In genomic region chr19:37370880-37371661, GRCh38 we compare ENCODE assay signal across 8 cellular contexts. TPM values are rescaled to one million over a fixed set of nuclear protein-coding genes. Genes with fewer than 3 reads are reported as not detected.
DNase-seq lines count a peak whose midpoint lies in the region; ATAC-seq and TF ChIP-seq lines count a peak whose summit lies in the region.

Gene ZNF527, plus strand, starts transcription at chr19:37371099. Its CDS starts 3,100 bp downstream, at chr19:37374199.

- peak within 1 kb of the TSS; percentile 72 for H3K4me3 ChIP-seq in GM23338

- peaks cover 22% of the 10 kb centered on the region for H3K9me3 Mint-ChIP-seq in GM23338
- H3K9me3 Mint-ChIP-seq in naive thymus-derived CD8-positive, alpha-beta T cell, result peaks cover 0 to 18% (median 4%) of the 10 kb centered on the region in 9 donors
- peaks cover 6 to 10% of the 10 kb centered on the region in 2 donors for H3K9me3 Mint-ChIP-seq in stimulated activated naive B cell treated with anti-CD40 and anti-IgM and Interleukin-4, amounts not matched to agents 10 μg/mL and 1 μg/mL and 100 μg/mL, for 72 hours

- peaks cover 6% of the 10 kb centered on the region for H3K27me3 Mint-ChIP-seq in GM23338 (ENCODE audit: insufficient read depth, low read depth, poor library complexity)
- no peaks in the 10 kb centered on the region for H3K27me3 Mint-ChIP-seq in naive thymus-derived CD8-positive, alpha-beta T cell
- no peaks in the 10 kb centered on the region for H3K27me3 Mint-ChIP-seq in stimulated activated naive B cell treated with anti-CD40 and anti-IgM and Interleukin-4, amounts not matched to agents 10 μg/mL and 1 μg/mL and 100 μg/mL, for 72 hours

- H3K36me3 Mint-ChIP-seq in GM23338 (ENCODE audit: low read depth), result peaks cover 12% of the 10 kb centered on the region
- H3K36me3 Mint-ChIP-seq in naive thymus-derived CD8-positive, alpha-beta T cell, result peaks cover 0 to 8% (median 0%) of the 10 kb centered on the region in 3 donors
- peaks cover 16 to 19% of the 10 kb centered on the region in 2 donors for H3K36me3 Mint-ChIP-seq in stimulated activated naive B cell treated with anti-CD40 and anti-IgM and Interleukin-4, amounts not matched to agents 10 μg/mL and 1 μg/mL and 100 μg/mL, for 72 hours

- no peaks in the 10 kb centered on the region for H3K79me2 ChIP-seq in GM23338 (replicated peaks; ENCODE audit: insufficient read depth)

- peak within 1 kb of the TSS; percentile 99 for H2AFZ ChIP-seq in GM23338

- peak within 1 kb of the TSS; percentile 90 for H3K4me2 ChIP-seq in GM23338

- peak; percentile 99 for ATAC-seq in GM23338
- ATAC-seq in naive thymus-derived CD8-positive, alpha-beta T cell, result peak; percentile 95 to 96
- ATAC-seq in stimulated activated naive B cell treated with anti-CD40 and anti-IgM and Interleukin-4, amounts not matched to agents 10 μg/mL and 1 μg/mL and 100 μg/mL, for 72 hours (replicated peaks), result peak; percentile 98 to 99

- H3K9me2 ChIP-seq in GM23338 (ENCODE audit: insufficient read depth), result no peaks in the 10 kb centered on the region

- H3F3A ChIP-seq in GM23338 (replicated peaks; ENCODE audit: low read depth), result no peaks in the 10 kb centered on the region

- DNase-seq in EH (ENCODE audit: low read depth), result peak; percentile 96
- DNase-seq in GM23338 (ENCODE audit: low spot score), result peak; percentile 98
- peak; percentile 96 for DNase-seq in Kasumi-1 (lab: John Stamatoyannopoulos, UW)
- DNase-seq in RPMI7951 (ENCODE audit: low read depth), result peak; percentile 97
- DNase-seq in activated T-helper 9 cell treated with anti-CD3 and anti-CD28 coated beads, Interleukin-2, amount 50 U/mL, for 16 hours (ENCODE audit: low read depth), result peak; percentile 96
- DNase-seq in fibroblast of peridontal ligament (ENCODE audit: extremely low read depth), result peak; percentile 96
- DNase-seq in naive thymus-derived CD8-positive, alpha-beta T cell, result peak; percentile 92 to 98 (median 96)
- DNase-seq in stimulated activated naive B cell treated with anti-CD40 and anti-IgM and Interleukin-4, amounts not matched to agents 10 μg/mL and 1 μg/mL and 100 μg/mL, for 72 hours, result peak; percentile 98

- peak within 1 kb of the TSS; percentile 98 for H3K27ac Mint-ChIP-seq in GM23338
- H3K27ac Mint-ChIP-seq in naive thymus-derived CD8-positive, alpha-beta T cell, result peak within 1 kb of the TSS; percentile 78 to 99 (median 98)
- peak within 1 kb of the TSS; percentile 99 for H3K27ac Mint-ChIP-seq in stimulated activated naive B cell treated with anti-CD40 and anti-IgM and Interleukin-4, amounts not matched to agents 10 μg/mL and 1 μg/mL and 100 μg/mL, for 72 hours

- no peaks in the 10 kb centered on the region for H3K4me1 ChIP-seq in GM23338 (ENCODE audit: insufficient read depth)

- no peaks in the 10 kb centered on the region for H3K27me3 ChIP-seq in GM23338 (ENCODE audit: insufficient read depth)

- H3K4me3 Mint-ChIP-seq in GM23338, result peak within 1 kb of the TSS; percentile 90
- peak within 1 kb of the TSS; percentile 96 to 100 (median 99) for H3K4me3 Mint-ChIP-seq in naive thymus-derived CD8-positive, alpha-beta T cell
- peak within 1 kb of the TSS; percentile 96 to 99 for H3K4me3 Mint-ChIP-seq in stimulated activated naive B cell treated with anti-CD40 and anti-IgM and Interleukin-4, amounts not matched to agents 10 μg/mL and 1 μg/mL and 100 μg/mL, for 72 hours

- H3K36me3 ChIP-seq in GM23338 (ENCODE audit: insufficient read depth), result no peaks in the 10 kb centered on the region

- POLR2A ChIA-PET in naive thymus-derived CD8-positive, alpha-beta T cell (lab: Charles Lee), result interaction anchor here (0.5 to 2.1 kb wide), 20 partner anchors 16 to 1256 kb away, joined by 3 to 24 read pairs (median 5); partner anchors contain the start of genes POLR2I, SIPA1L3, WDR87 and ZFP30

- H3K4me1 Mint-ChIP-seq in GM23338, result peaks cover 5% of the 10 kb centered on the region
- peaks cover 16 to 27% (median 17%) of the 10 kb centered on the region in 4 donors for H3K4me1 Mint-ChIP-seq in naive thymus-derived CD8-positive, alpha-beta T cell
- H3K4me1 Mint-ChIP-seq in stimulated activated naive B cell treated with anti-CD40 and anti-IgM and Interleukin-4, amounts not matched to agents 10 μg/mL and 1 μg/mL and 100 μg/mL, for 72 hours, result peaks cover 7 to 23% of the 10 kb centered on the region in 2 donors

- peak within 1 kb of the TSS; percentile 58; the same call in 1 of the 2 replicates for H3K27ac ChIP-seq in GM23338 (ENCODE audit: low read depth)

- no peak for TF ChIP-seq CTCF in GM23338 (conservative IDR thresholded peaks at IDR 0.05; ENCODE audit: low read depth in 2 of 2)

- no peaks in the 10 kb centered on the region for H4K20me1 ChIP-seq in GM23338 (replicated peaks; ENCODE audit: insufficient read depth)

TF ChIP-seq in GM23338, 12 proteins besides CTCF, POLR2A, EP300 and RAD21:
- TF ChIP-seq POLR2AphosphoS5 (IDR thresholded peaks at IDR 0.05; ENCODE audit: low read depth) (peak; percentile 94), ETS1 (IDR thresholded peaks at IDR 0.05) (peak; percentile 98), NANOG (IDR thresholded peaks at IDR 0.05; ENCODE audit: borderline replicate concordance) (no peak), CREB1 (CRISPR knock-in tag; IDR thresholded peaks at IDR 0.05; ENCODE audit: low read depth) (peak; percentile 86)

RNA-seq across cellular contexts. Expression of gene ZNF527, which starts in this region (rescaled TPM):
- total RNA-seq in GM23338 (2014; rRNA removed; shearing (Covaris generic)), result 4.0 and 7.9 TPM in 2 replicates
- polyA plus RNA-seq in GM23338 (2016; fragmentation: Nextera tagmentation; extraction: Ambion mirVana), result 0.97 and 1.5 TPM in 2 replicates
- 3.4 and 4.7 TPM in 2 replicates for total RNA-seq in RPMI7951 (2014; rRNA removed; shearing (Covaris generic))
- total RNA-seq in naive thymus-derived CD8-positive, alpha-beta T cell, result 10 to 100 TPM; 10.9 to 15.1 TPM
- 10 to 100 TPM in 2 of 3 donors, 1 to 10 TPM in 1; 8.7 to 13.1 (median 10.9) TPM for polyA plus RNA-seq in naive thymus-derived CD8-positive, alpha-beta T cell

Comparison
In these comparisons a context has a peak if more than half of its experiments do, and no peak if none do; other contexts are left out.
1. Peak in every context shown above with its lines: DNase-seq, ATAC-seq, H3K4me3 ChIP-seq and H3K27ac ChIP-seq.